24 cellular contexts compared by ENCODE assay signal in the genomic region with DNA sequence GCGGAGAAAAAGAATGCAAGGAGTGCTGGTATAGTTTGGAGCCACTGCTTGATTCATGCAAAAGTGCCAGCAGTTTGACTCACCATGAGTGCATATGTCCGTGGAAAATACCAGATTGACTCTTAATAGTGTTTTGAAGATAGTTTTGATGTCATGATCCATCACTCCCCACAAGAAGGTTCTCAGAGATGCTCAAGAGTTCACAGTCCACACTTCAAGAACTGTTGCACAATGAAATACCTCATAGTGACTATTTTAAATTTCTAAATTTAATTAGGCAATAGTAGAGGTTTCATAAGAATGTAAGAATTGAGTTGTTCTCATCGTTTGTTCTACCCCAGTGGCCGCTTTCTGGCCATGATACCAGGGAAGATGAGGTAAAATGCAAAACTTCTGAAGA.
A peak's percentile ranks its signal among the peaks of the same experiment; 100 is the strongest.
DNase-seq lines count a peak whose midpoint lies in the region; ATAC-seq and TF ChIP-seq lines count a peak whose summit lies in the region.
"Had no signal": no experiment of that assay in that cellular context is flagged by ENCODE, and none has a peak within 500 bp of the region (broad histone marks: within the 10 kb centered on the region; RNA-seq: fewer than 3 reads in every experiment).

No MANE protein-coding gene starts in this region.

- no peak for TF ChIP-seq RAD21 in IMR-90 (IDR thresholded peaks at IDR 0.05; ENCODE audit: low read length)

- H4K5ac ChIP-seq in IMR-90 (ENCODE audit: low read depth, low read length): no peak overlapping the region

- H4K91ac ChIP-seq in IMR-90 (ENCODE audit: insufficient read depth, low read depth, low read length): no peak overlapping the region

- no CpG with 5 or more reads among the region's 4 CpGs for WGBS in IMR-90 (ENCODE audit: extremely low coverage in 2 of 2, insufficient read length in 1 of 2), 2 experiments

- H2AFZ ChIP-seq in IMR-90 (replicated peaks; ENCODE audit: low read length, poor library complexity) (no peak overlapping the region), osteoblast (ENCODE audit: low read length) (no peak overlapping the region)

- H3K4me1 ChIP-seq in IMR-90 (ENCODE audit: control insufficient read depth, insufficient read depth, low read length) (peaks cover 3% of the 10 kb centered on the region; the same call in 1 of the 2 replicates), osteoblast (ENCODE audit: insufficient read depth, low read length) (peaks cover 19% of the 10 kb centered on the region)

- H3K27me3 ChIP-seq in IMR-90 (ENCODE audit: control insufficient read depth, insufficient read depth, low read length) (no peaks in the 10 kb centered on the region), osteoblast (ENCODE audit: insufficient read depth, low read length) (no peaks in the 10 kb centered on the region)
- H3K27me3 ChIP-seq: body of pancreas, esophagus squamous epithelium, SJSA1 had no signal

- peak; percentile 78 for DNase-seq in EH (ENCODE audit: low read depth)
- DNase-seq in IMR-90: peak; percentile 77
- peak; percentile 94 for DNase-seq in choroid plexus epithelial cell (ENCODE audit: low read depth)
- peak; percentile 67 for DNase-seq in osteoblast (ENCODE audit: insufficient read length, low spot score, missing footprints)
- no peak for DNase-seq in glomerular visceral epithelial cell (ENCODE audit: extremely low spot score)
- DNase-seq: activated CD8-positive, alpha-beta memory T cell treated with anti-CD3 and anti-CD28 coated beads, Interleukin-2, amount 50 U/mL, for 4 hours; activated naive CD8-positive, alpha-beta T cell treated with anti-CD3 and anti-CD28 coated beads for 36 hours; body of pancreas; CD4-positive, alpha-beta memory T cell; DMS153; endodermal cell; esophagus squamous epithelium; GF-D8; midbrain; NCI-H1092; NCI-H2029; NK-92 treated with Interleukin-12 subunit alpha and Interleukin-12 subunit beta, amount 100 ng/mL, for 24 hours; posterior cingulate gyrus had no signal

- H3K79me1 ChIP-seq in IMR-90 (ENCODE audit: low read depth in 1 of 2, low read length in 2 of 2): peaks cover 13 to 20% of the 10 kb centered on the region in 2 experiments

- H3K9me3 ChIP-seq in IMR-90 (ENCODE audit: control insufficient read depth, insufficient read depth, low read length): peaks cover 2% of the 10 kb centered on the region
- peaks cover 2% of the 10 kb centered on the region for H3K9me3 ChIP-seq in osteoblast (ENCODE audit: low read depth, low read length)
- H3K9me3 ChIP-seq: body of pancreas, SJSA1 had no signal

- H2BK15ac ChIP-seq in IMR-90 (ENCODE audit: low read depth, low read length): no peak overlapping the region

- H4K20me1 ChIP-seq in IMR-90 (ENCODE audit: insufficient read depth, low read length): no peaks in the 10 kb centered on the region
- H4K20me1 ChIP-seq in osteoblast (ENCODE audit: insufficient read depth, low read length): no peaks in the 10 kb centered on the region

- no peak overlapping the region for H2AK9ac ChIP-seq in IMR-90 (replicated peaks; ENCODE audit: low read depth, low read length, poor library complexity)

- H2BK5ac ChIP-seq in IMR-90 (ENCODE audit: low read depth, low read length, poor library complexity, severe bottlenecking): peak overlapping the region; percentile 23

- TF ChIP-seq CTCF in IMR-90 (conservative IDR thresholded peaks at IDR 0.05; ENCODE audit: low read depth, low read length): no peak
- no peak for TF ChIP-seq CTCF in choroid plexus epithelial cell (conservative IDR thresholded peaks at IDR 0.05; ENCODE audit: low read depth, low read length)
- TF ChIP-seq CTCF in osteoblast (IDR thresholded peaks at IDR 0.05; ENCODE audit: extremely low read depth, low read depth, low read length): no peak

- H3K36me3 ChIP-seq in IMR-90 (ENCODE audit: control insufficient read depth, insufficient read depth, low read length) (no peaks in the 10 kb centered on the region; the same call in 1 of the 2 replicates), osteoblast (ENCODE audit: insufficient read depth, low read length) (peaks cover 28% of the 10 kb centered on the region)
- H3K36me3 ChIP-seq: SJSA1 had no signal

- H3K56ac ChIP-seq in IMR-90 (ENCODE audit: extremely low read depth, insufficient read depth, low read length): no peak overlapping the region

- no peak overlapping the region for H2AK5ac ChIP-seq in IMR-90 (ENCODE audit: low read depth, low read length)

- 0 out of 2 replicates have a peak, but pooled peaks cover 3% of the 10 kb centered on the region for H3K9me1 ChIP-seq in IMR-90 (ENCODE audit: insufficient read depth, low read length)

- H3K4me2 ChIP-seq in IMR-90 (ENCODE audit: low read depth, low read length) (no peak overlapping the region), osteoblast (ENCODE audit: insufficient read depth, low read length) (no peak overlapping the region)

- H3K9ac ChIP-seq in IMR-90 (ENCODE audit: low read depth, low read length): no peak overlapping the region

- BruUV-seq in IMR-90 (replicated peaks; lab: Mats Ljungman, UMichigan): no TSS peak

- no peak overlapping the region for H3K14ac ChIP-seq in IMR-90 (replicated peaks; ENCODE audit: low read depth, low read length)

- ATAC-seq in IMR-90 (ENCODE audit: low read depth) (peak; percentile 48), HG02885 (IDR thresholded peaks at IDR 0.05; ENCODE audit: poor library complexity, unreplicated experiment) (no peak), HG03520 (IDR thresholded peaks at IDR 0.05; ENCODE audit: unreplicated experiment) (no peak)
- ATAC-seq: activated T-helper 17 cell treated with anti-CD3 and anti-CD28 coated beads, Interleukin-2, amount 50 U/mL, for 72 hours; body of pancreas; left lobe of liver; sciatic nerve had no signal

- CTCF ChIA-PET in IMR-90 (lab: Yijun Ruan, JAX): no interaction called here

- H3K27ac ChIP-seq in IMR-90 (ENCODE audit: insufficient read depth, low read length): no peak overlapping the region
- H3K27ac ChIP-seq in osteoblast (ENCODE audit: low read depth, low read length): peak overlapping the region; percentile 73
- H3K27ac ChIP-seq: body of pancreas, esophagus squamous epithelium, SJSA1 had no signal

- in situ Hi-C loops in IMR-90 (cut with MboI; ENCODE audit: low sequenced_read_pairs): no loop called here

- no peak overlapping the region for H4K8ac ChIP-seq in IMR-90 (ENCODE audit: low read depth in 2 of 2, low read length in 2 of 2)

- POLR2A ChIA-PET in IMR-90 (lab: Charles Lee; ENCODE audit: unreplicated experiment): no interaction called here

- peaks cover 45% of the 10 kb centered on the region for H3K79me2 ChIP-seq in osteoblast (ENCODE audit: insufficient read depth, low read length)

- H3K23ac ChIP-seq in IMR-90 (ENCODE audit: low read depth, low read length): no peak overlapping the region

- H3K18ac ChIP-seq in IMR-90 (ENCODE audit: low read depth, low read length): no peak overlapping the region

- H3K4me3 ChIP-seq in IMR-90 (ENCODE audit: insufficient read depth, low read depth, low read length) (no peak overlapping the region), choroid plexus epithelial cell (ENCODE audit: low read depth, low read length) (no peak overlapping the region), osteoblast (ENCODE audit: insufficient read depth, low read length) (no peak overlapping the region)
- H3K4me3 ChIP-seq: body of pancreas, esophagus squamous epithelium, SJSA1 had no signal

- no peak for TF ChIP-seq POLR2A in IMR-90 (IDR thresholded peaks at IDR 0.05; ENCODE audit: low read depth, low read length)

- H2BK20ac ChIP-seq in IMR-90 (ENCODE audit: low read depth, low read length): no peak overlapping the region

- H3K4ac ChIP-seq in IMR-90 (ENCODE audit: low read depth, low read length): no peak overlapping the region

- no peak overlapping the region for H2BK120ac ChIP-seq in IMR-90 (ENCODE audit: low read depth, low read length)

- intact Hi-C loops in IMR-90 (cut with micrococcal nuclease): no loop called here

- dilution Hi-C loops in IMR-90 (cut with HindIII; ENCODE audit: low sequenced_read_pairs, unreplicated experiment): no loop called here

TF ChIP-seq in IMR-90, 13 proteins besides CTCF, POLR2A, EP300 and RAD21:
- TF ChIP-seq MAFK (IDR thresholded peaks at IDR 0.05; ENCODE audit: low read depth, low read length) (no peak), CEBPB (IDR thresholded peaks at IDR 0.05; ENCODE audit: low read depth, low read length) (peak; percentile 87)
